11 cellular contexts compared by ENCODE assay signal in genomic region chr13:99191900-99192399, GRCh38. TPM values are rescaled to one million over a fixed set of nuclear protein-coding genes. Genes with fewer than 3 reads are reported as not detected.
DNase-seq lines count a peak whose midpoint lies in the region; ATAC-seq and TF ChIP-seq lines count a peak whose summit lies in the region.
"Had no signal": no experiment of that assay in that cellular context is flagged by ENCODE, and none has a peak within 500 bp of the region (broad histone marks: within the 10 kb centered on the region; RNA-seq: fewer than 3 reads in every experiment).

No MANE protein-coding gene starts in this region.

- TF ChIP-seq CTCF in colonic mucosa (IDR thresholded peaks at IDR 0.05): no peak
- no peak for TF ChIP-seq CTCF in parathyroid adenoma (IDR thresholded peaks at IDR 0.05)
- TF ChIP-seq CTCF in GM10266 (IDR thresholded peaks at IDR 0.05; ENCODE audit: control insufficient read depth, insufficient read depth, low read depth, missing control alignments): no peak
- no peak for TF ChIP-seq CTCF in left ventricle myocardium inferior (IDR thresholded peaks at IDR 0.05; ENCODE audit: borderline replicate concordance)

- H3K27me3 ChIP-seq in colonic mucosa (no peaks in the 10 kb centered on the region), parathyroid adenoma (ENCODE audit: control insufficient read depth, insufficient read depth, low read length) (no peaks in the 10 kb centered on the region), left ventricle myocardium inferior (ENCODE audit: low read depth) (peaks cover 5% of the 10 kb centered on the region)
- H3K27me3 ChIP-seq: pancreas had no signal

- ATAC-seq in HG03521 (IDR thresholded peaks at IDR 0.05; ENCODE audit: unreplicated experiment): no peak
- ATAC-seq: activated T-helper 17 cell treated with anti-CD3 and anti-CD28 coated beads, Interleukin-2, amount 50 U/mL, for 72 hours had no signal

- H3K9me3 ChIP-seq in colonic mucosa (no peaks in the 10 kb centered on the region), parathyroid adenoma (ENCODE audit: control insufficient read depth, low read length) (no peaks in the 10 kb centered on the region), left ventricle myocardium inferior (replicated peaks) (no peaks in the 10 kb centered on the region)
- H3K9me3 ChIP-seq: pancreas had no signal

- peak overlapping the region; percentile 48 for H2AFZ ChIP-seq in parathyroid adenoma

- H3K9ac ChIP-seq in colonic mucosa (ENCODE audit: low read depth in 2 of 2, low read length in 2 of 2) (peak overlapping the region in 1 of 2 donors; percentile 62), parathyroid adenoma (no peak overlapping the region)

- H3K4me2 ChIP-seq in parathyroid adenoma (ENCODE audit: low read length): peak overlapping the region; percentile 32

- H3K4me3 ChIP-seq in colonic mucosa: no peak overlapping the region
- peak overlapping the region; percentile 1 for H3K4me3 ChIP-seq in parathyroid adenoma (ENCODE audit: low read depth, low read length)
- no peak overlapping the region for H3K4me3 ChIP-seq in left ventricle myocardium inferior
- H3K4me3 ChIP-seq: pancreas had no signal

- H3K27ac ChIP-seq in colonic mucosa: peak overlapping the region; percentile 82
- H3K27ac ChIP-seq in parathyroid adenoma: no peak overlapping the region
- no peak overlapping the region for H3K27ac ChIP-seq in left ventricle myocardium inferior (replicated peaks)
- H3K27ac ChIP-seq: pancreas had no signal

- H3K36me3 ChIP-seq in colonic mucosa (no peaks in the 10 kb centered on the region), parathyroid adenoma (ENCODE audit: control insufficient read depth, insufficient read depth, low read length) (no peaks in the 10 kb centered on the region), left ventricle myocardium inferior (no peaks in the 10 kb centered on the region)
- H3K36me3 ChIP-seq: pancreas had no signal

- no peaks in the 10 kb centered on the region for H3K79me2 ChIP-seq in parathyroid adenoma

- H3K4me1 ChIP-seq in colonic mucosa (peaks cover 13% of the 10 kb centered on the region), parathyroid adenoma (peaks cover 4% of the 10 kb centered on the region), left ventricle myocardium inferior (no peaks in the 10 kb centered on the region)
- H3K4me1 ChIP-seq: pancreas had no signal

- intact Hi-C loops in colonic mucosa (cut with DNase I): no loop called here
- intact Hi-C loops in left ventricle myocardium inferior (cut with micrococcal nuclease): no loop called here

- DNase-seq in DMS53 treated with DMSO at 0.1 percent for 48 hours (lab: John Stamatoyannopoulos, UW; ENCODE audit: unreplicated experiment) (peak; percentile 35), NCI-H510A (lab: John Stamatoyannopoulos, UW) (peak; percentile 33), colonic mucosa (peak; percentile 78), DMS79 (lab: John Stamatoyannopoulos, UW) (no peak), GM10266 (ENCODE audit: extremely low spot score) (no peak), left ventricle myocardium inferior (no peak)
- DNase-seq: NCI-H2171 treated with DMSO at 0.1 percent for 48 hours, pancreas had no signal

RNA-seq across cellular contexts. Expression of gene UBAC2, which starts 8.7 kb away (rescaled TPM):
- total RNA-seq in colonic mucosa (10 to 100 TPM; 67.6 to 88.4 TPM), left ventricle myocardium inferior (44.3 TPM)

Comparison
In these comparisons a context has a peak if more than half of its experiments do, and no peak if none do; other contexts are left out.
1. DNase-seq: peak in DMS53 treated with DMSO at 0.1 percent for 48 hours (single experiment), NCI-H510A (single experiment) and colonic mucosa (single experiment); none in DMS79 (single experiment), GM10266 (single experiment) and left ventricle myocardium inferior (single experiment).